ENCODE assay signal across 14 cellular contexts in the genomic region with DNA sequence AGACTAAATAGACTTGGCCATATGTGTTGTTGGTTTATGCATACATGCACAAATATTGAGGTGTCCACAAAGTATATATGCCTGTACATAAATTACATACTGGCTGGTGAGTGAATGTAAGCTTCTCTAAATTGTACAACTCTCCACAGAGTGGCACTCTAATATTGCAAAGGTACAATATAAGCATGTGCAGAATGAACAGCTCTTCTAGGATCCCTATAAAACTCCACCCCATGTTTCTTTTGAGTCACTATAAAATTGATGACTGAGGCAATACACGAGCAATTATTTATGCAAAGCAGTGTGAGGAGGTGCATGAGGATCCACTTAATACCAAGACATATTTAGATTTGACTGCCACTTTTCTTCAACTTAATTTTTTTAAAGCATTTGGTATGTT.
DNase-seq lines count a peak whose midpoint lies in the region; ATAC-seq and TF ChIP-seq lines count a peak whose summit lies in the region.
"Had no signal": no experiment of that assay in that cellular context is flagged by ENCODE, and none has a peak within 500 bp of the region (broad histone marks: within the 10 kb centered on the region; RNA-seq: fewer than 3 reads in every experiment).

No MANE protein-coding gene starts in this region.

- H3K27me3 ChIP-seq in sigmoid colon = no peaks in the 10 kb centered on the region
- H3K27me3 ChIP-seq: tibial nerve had no signal

- no peaks in the 10 kb centered on the region for H3K4me1 ChIP-seq in sigmoid colon

- TF ChIP-seq CTCF in LNCAP (IDR thresholded peaks at IDR 0.05) (peak; percentile 52), fibroblast of mammary gland (conservative IDR thresholded peaks at IDR 0.05; ENCODE audit: control insufficient read depth, insufficient read depth, low read depth, low read length) (no peak), sigmoid colon (IDR thresholded peaks at IDR 0.05) (no peak)

- DNase-seq in DMS79 treated with DMSO at 0.1 percent for 48 hours (lab: John Stamatoyannopoulos, UW) (peak; percentile 27), DMS79 (lab: John Stamatoyannopoulos, UW) (no peak), OCI-M1 (lab: John Stamatoyannopoulos, UW) (peak; percentile 49), fibroblast of mammary gland (ENCODE audit: low read depth) (peak; percentile 49), HEK293T (ENCODE audit: extremely low spot score) (no peak), sigmoid colon (no peak)
- DNase-seq: activated gamma-delta T cell, foreskin melanocyte, kidney, NCI-H524 treated with DMSO at 0.1 percent for 48 hours, T-helper 1 cell had no signal

- TF ChIP-seq POLR2A in sigmoid colon (IDR thresholded peaks at IDR 0.05) = no peak

- 17 to 46% methylated on average over 1 of the region's 1 CpG for WGBS in sigmoid colon, 2 donors

- no peak overlapping the region for H3K4me3 ChIP-seq in fibroblast of mammary gland (ENCODE audit: control insufficient read depth, low read depth, low read length)
- no peak overlapping the region for H3K4me3 ChIP-seq in sigmoid colon
- H3K4me3 ChIP-seq: tibial nerve had no signal

- POLR2A ChIA-PET in HEK293T (lab: Yijun Ruan, JAX) = no interaction called here

- CTCF ChIA-PET in HEK293T (lab: Yijun Ruan, JAX) = interaction anchor here (0.5 to 1.0 kb wide), 2 partner anchors 114 to 141 kb away, joined by 3 read pairs; no protein-coding TSS in a partner anchor

- no peak overlapping the region for H3K27ac ChIP-seq in sigmoid colon
- H3K27ac ChIP-seq: tibial nerve had no signal

- no peaks in the 10 kb centered on the region for H3K36me3 ChIP-seq in sigmoid colon

- intact Hi-C loops in sigmoid colon (cut with DNase I) = loop anchor here (10.0 kb wide), 1 partner anchor 92 kb away; no protein-coding TSS in a partner anchor

- no peak for ATAC-seq in HG03097 (IDR thresholded peaks at IDR 0.05; ENCODE audit: low FRiP score, unreplicated experiment)

- no peaks in the 10 kb centered on the region for H3K9me3 ChIP-seq in sigmoid colon
- H3K9me3 ChIP-seq: tibial nerve had no signal

- no peak for TF ChIP-seq EP300 in sigmoid colon (IDR thresholded peaks at IDR 0.05)

TF ChIP-seq in HEK293T, 16 proteins besides CTCF, POLR2A, EP300 and RAD21:
- TF ChIP-seq ELF4 (IDR thresholded peaks at IDR 0.05) (no peak), SP1 (IDR thresholded peaks at IDR 0.05) (no peak), FOXA1 (IDR thresholded peaks at IDR 0.05) (no peak), L3MBTL2 (conservative IDR thresholded peaks at IDR 0.05) (no peak), CTBP1 (IDR thresholded peaks at IDR 0.05; ENCODE audit: borderline replicate concordance) (no peak), TARDBP (IDR thresholded peaks at IDR 0.05) (no peak), PKNOX1 (IDR thresholded peaks at IDR 0.05) (no peak), NFRKB (IDR thresholded peaks at IDR 0.05) (no peak), BHLHE40 (IDR thresholded peaks at IDR 0.05; ENCODE audit: borderline replicate concordance) (no peak), ZNF384 (IDR thresholded peaks at IDR 0.05) (no peak), LEF1 (IDR thresholded peaks at IDR 0.05; ENCODE audit: borderline replicate concordance) (no peak), ARNT (IDR thresholded peaks at IDR 0.05) (no peak), FOXM1 (IDR thresholded peaks at IDR 0.05; ENCODE audit: borderline replicate concordance) (no peak)

Comparison
In these comparisons a context has a peak if more than half of its experiments do, and no peak if none do; other contexts are left out.
1. DNase-seq: peak in DMS79 treated with DMSO at 0.1 percent for 48 hours (single experiment), OCI-M1 (single experiment) and fibroblast of mammary gland (single experiment); none in DMS79 (single experiment), HEK293T (single experiment) and sigmoid colon (single experiment).